14 cellular contexts compared by ENCODE assay signal in genomic region chr10:58943234-58943633, GRCh38.
"Had no signal": no experiment of that assay in that cellular context is flagged by ENCODE, and none has a peak within 500 bp of the region (broad histone marks: within the 10 kb centered on the region; RNA-seq: fewer than 3 reads in every experiment).

No MANE protein-coding gene starts in this region.

- H3K27ac Mint-ChIP-seq: activated CD8-positive, alpha-beta memory T cell treated with anti-CD3 and anti-CD28 coated beads, Interleukin-2, amount 10 ng/mL, durations not matched to agents 7 days and 5 days; activated naive CD4-positive, alpha-beta T cell treated with anti-CD3 and anti-CD28 coated beads, Interleukin-2, amount 50 U/mL, for 72 hours; activated T-cell treated with anti-CD3 and anti-CD28 coated beads, Interleukin-2, amount 50 U/mL, for 24 hours; stimulated activated naive CD8-positive, alpha-beta T cell treated with anti-CD3 and anti-CD28 coated beads, Interleukin-15, amount 100 ng/mL, for 72 hours had no signal

- H3K4me1 Mint-ChIP-seq: activated CD8-positive, alpha-beta memory T cell treated with anti-CD3 and anti-CD28 coated beads, Interleukin-2, amount 10 ng/mL, durations not matched to agents 7 days and 5 days; stimulated activated naive CD8-positive, alpha-beta T cell treated with anti-CD3 and anti-CD28 coated beads, Interleukin-15, amount 100 ng/mL, for 72 hours had no signal

- H3K27me3 Mint-ChIP-seq: activated CD8-positive, alpha-beta memory T cell treated with anti-CD3 and anti-CD28 coated beads, Interleukin-2, amount 10 ng/mL, durations not matched to agents 7 days and 5 days; activated T-cell treated with anti-CD3 and anti-CD28 coated beads, Interleukin-2, amount 50 U/mL, for 24 hours; stimulated activated naive CD8-positive, alpha-beta T cell treated with anti-CD3 and anti-CD28 coated beads, Interleukin-15, amount 100 ng/mL, for 72 hours had no signal

- DNase-seq: activated CD4-positive, alpha-beta T cell treated with anti-CD3 and anti-CD28 coated beads, Interleukin-2, amount 50 U/mL, for 48 hours; activated CD4-positive, CD25-positive, alpha-beta regulatory T cell treated with anti-CD3 and anti-CD28 coated beads, Interleukin-2, amount 50 U/mL, for 72 hours; activated CD8-positive, alpha-beta memory T cell treated with anti-CD3 and anti-CD28 coated beads, Interleukin-2, amount 10 ng/mL, durations not matched to agents 7 days and 5 days; activated effector memory CD4-positive, alpha-beta T cell treated with anti-CD3 and anti-CD28 coated beads, Interleukin-2, amount 50 U/mL, for 16 hours; activated T-cell treated with anti-CD3 and anti-CD28 coated beads, Interleukin-2, amount 50 U/mL, for 24 hours; amygdala; esophagus squamous epithelium; kidney glomerular epithelial cell; retina; stimulated activated CD4-positive, alpha-beta T cell treated with anti-CD3 and anti-CD28 coated beads, Interleukin-4, amount 100 ng/mL, for 4 hours; stimulated activated naive CD8-positive, alpha-beta T cell treated with anti-CD3 and anti-CD28 coated beads, Interleukin-15, amount 100 ng/mL, for 72 hours had no signal

- ATAC-seq: activated CD8-positive, alpha-beta memory T cell treated with anti-CD3 and anti-CD28 coated beads, Interleukin-2, amount 10 ng/mL, durations not matched to agents 7 days and 5 days; activated naive CD4-positive, alpha-beta T cell treated with anti-CD3 and anti-CD28 coated beads, Interleukin-2, amount 50 U/mL, for 72 hours; stimulated activated naive CD8-positive, alpha-beta T cell treated with anti-CD3 and anti-CD28 coated beads, Interleukin-15, amount 100 ng/mL, for 72 hours had no signal

- H3K4me3 ChIP-seq: esophagus squamous epithelium, hepatocyte, skin epidermis had no signal

- H3K9me3 Mint-ChIP-seq: activated naive CD4-positive, alpha-beta T cell treated with anti-CD3 and anti-CD28 coated beads, Interleukin-2, amount 50 U/mL, for 72 hours; activated T-cell treated with anti-CD3 and anti-CD28 coated beads, Interleukin-2, amount 50 U/mL, for 24 hours had no signal

- H3K36me3 Mint-ChIP-seq: activated CD8-positive, alpha-beta memory T cell treated with anti-CD3 and anti-CD28 coated beads, Interleukin-2, amount 10 ng/mL, durations not matched to agents 7 days and 5 days; activated naive CD4-positive, alpha-beta T cell treated with anti-CD3 and anti-CD28 coated beads, Interleukin-2, amount 50 U/mL, for 72 hours had no signal

- H3K4me3 Mint-ChIP-seq: activated CD8-positive, alpha-beta memory T cell treated with anti-CD3 and anti-CD28 coated beads, Interleukin-2, amount 10 ng/mL, durations not matched to agents 7 days and 5 days; activated T-cell treated with anti-CD3 and anti-CD28 coated beads, Interleukin-2, amount 50 U/mL, for 24 hours; stimulated activated naive CD8-positive, alpha-beta T cell treated with anti-CD3 and anti-CD28 coated beads, Interleukin-15, amount 100 ng/mL, for 72 hours had no signal
